ENCODE assay signal across 18 cellular contexts in the genomic region with DNA sequence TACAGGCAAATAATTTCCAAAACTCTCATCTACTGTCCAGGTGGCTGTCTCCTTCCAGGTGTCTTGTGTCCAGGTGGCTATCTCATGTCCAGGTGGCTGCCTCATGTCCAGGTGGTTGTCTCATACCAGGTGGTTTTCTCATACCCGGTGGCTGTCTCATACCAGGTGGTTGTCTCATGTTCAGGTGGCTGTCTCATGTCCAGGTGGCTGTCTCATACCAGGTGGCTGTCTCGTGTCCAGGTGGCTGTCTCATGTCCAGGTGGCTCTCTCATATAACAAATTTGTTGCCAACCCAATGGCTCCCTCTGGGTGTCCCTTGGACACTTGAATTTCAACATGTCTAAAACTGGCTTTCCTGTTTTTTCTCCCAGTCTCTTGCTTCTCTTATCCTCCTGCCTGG. TPM values are rescaled to one million over a fixed set of nuclear protein-coding genes. Genes with fewer than 3 reads are reported as not detected.
"Had no signal": no experiment of that assay in that cellular context is flagged by ENCODE, and none has a peak within 500 bp of the region (broad histone marks: within the 10 kb centered on the region; RNA-seq: fewer than 3 reads in every experiment).

No MANE protein-coding gene starts in this region.

- H3K4me3 ChIP-seq: gastrocnemius medialis, lung, stomach, thoracic aorta, transverse colon had no signal

- H3K4me1 ChIP-seq: stomach, transverse colon had no signal

- H3K9me3 ChIP-seq: gastrocnemius medialis, stomach, thoracic aorta, transverse colon had no signal

- H3K27me3 ChIP-seq: gastrocnemius medialis, stomach, transverse colon had no signal

- H3K27ac ChIP-seq: gastrocnemius medialis, stomach, thoracic aorta, transverse colon had no signal

- DNase-seq: cerebellar nuclear complex; gastrocnemius medialis; glutamatergic neuron; left cardiac atrium; left ventricle myocardium superior; mesendoderm; naive thymus-derived CD4-positive, alpha-beta T cell; nephron progenitor cell; posterior cingulate gyrus; small intestine; stimulated activated CD4-positive, alpha-beta T cell treated with anti-CD3 and anti-CD28 coated beads, Interleukin-12 subunit alpha, Interleukin-12 subunit beta, amount 100 ng/mL, for 4 hours; stimulated activated naive CD4-positive, alpha-beta T cell; stomach; substantia nigra; transverse colon had no signal

- ATAC-seq: gastrocnemius medialis; left cardiac atrium; left ventricle myocardium superior; naive thymus-derived CD4-positive, alpha-beta T cell had no signal

- H3K36me3 ChIP-seq: gastrocnemius medialis, stomach, thoracic aorta, transverse colon had no signal

RNA-seq across cellular contexts. Expression of a gene that starts 14.3 kb away (rescaled TPM):
- total RNA-seq: mononuclear cell; naive thymus-derived CD4-positive, alpha-beta T cell had no signal
- polyA plus RNA-seq: naive thymus-derived CD4-positive, alpha-beta T cell had no signal
